8 cellular contexts compared by ENCODE assay signal in genomic region chr2:111897924-111898702, GRCh38. TPM values are rescaled to one million over a fixed set of nuclear protein-coding genes. Genes with fewer than 3 reads are reported as not detected.
DNase-seq lines count a peak whose midpoint lies in the region; ATAC-seq and TF ChIP-seq lines count a peak whose summit lies in the region.

TSS of gene MERTK (plus strand) at chr2:111898607. CDS start at chr2:111898736, 129 bp downstream.

- peak; percentile 86 for DNase-seq in BE2C
- DNase-seq in GM19240 (ENCODE audit: insufficient read length, low spot score): peak; percentile 57
- peak; percentile 54 for DNase-seq in SKM-1 treated with dmso at 0.1 percent for 144 hours (lab: John Stamatoyannopoulos, UW; ENCODE audit: unreplicated experiment)
- peak; percentile 40 for DNase-seq in amniotic epithelial cell (ENCODE audit: low read depth)
- peak; percentile 90 to 91 for DNase-seq in heart right ventricle
- peak; percentile 63 for DNase-seq in pons (ENCODE audit: low spot score)

- H3K9me3 ChIP-seq in BE2C: no peaks in the 10 kb centered on the region
- no peaks in the 10 kb centered on the region for H3K9me3 ChIP-seq in heart right ventricle

- H3K4me1 ChIP-seq in BE2C (no peaks in the 10 kb centered on the region), heart right ventricle (peaks cover 0 to 50% (median 34%) of the 10 kb centered on the region in 9 donors)

- H3K36me3 ChIP-seq in BE2C (no peaks in the 10 kb centered on the region), heart right ventricle (peaks cover 0 to 6% (median 0%) of the 10 kb centered on the region in 9 donors)

- 1% methylated on average over 65 to 70 of the region's 71 CpGs for WGBS in heart right ventricle, 2 donors

- TF ChIP-seq CTCF in BE2C (IDR thresholded peaks at IDR 0.05; ENCODE audit: low read depth, low read length) (peak; percentile 35; the same call in 1 of the 2 replicates), LNCAP (IDR thresholded peaks at IDR 0.05) (peak; percentile 62), heart right ventricle (IDR thresholded peaks at IDR 0.05) (peak; percentile 32 to 91 (median 64))

- H3K27me3 ChIP-seq in BE2C (no peaks in the 10 kb centered on the region), heart right ventricle (peaks cover 0 to 14% (median 0%) of the 10 kb centered on the region in 7 donors)

- ATAC-seq in heart right ventricle (peak; percentile 91 to 96 (median 94)), HG02571 (IDR thresholded peaks at IDR 0.05; ENCODE audit: unreplicated experiment) (no peak)

- H3K27ac ChIP-seq in heart right ventricle: peak within 1 kb of the TSS; percentile 76 to 95 (median 88)

- intact Hi-C loops in heart right ventricle (cut with DNase I): loop anchor here in 7 of 10 donors (2.0 to 10.0 kb wide), 4 partner anchors 74 to 357 kb away; partner anchors contain the start of gene ZC3H8 (in 1 of the 7)

- H3K4me3 ChIP-seq in BE2C (ENCODE audit: low read depth, low read length): peak within 1 kb of the TSS; percentile 69
- peak within 1 kb of the TSS; percentile 61 to 97 (median 92) for H3K4me3 ChIP-seq in heart right ventricle

RNA-seq across cellular contexts. Expression of gene MERTK, which starts in this region (rescaled TPM):
- 0.73 TPM for polyA plus RNA-seq in BE2C (2012; ENCODE audit: insufficient read depth, insufficient read length, low read depth)
- total RNA-seq in heart right ventricle: 1 to 10 TPM; 2.3 to 8.9 (median 3.9) TPM
- polyA plus RNA-seq in heart right ventricle: 1 to 10 TPM; 3.0 to 4.5 TPM

Comparison
In these comparisons a context has a peak if more than half of its experiments do, and no peak if none do; other contexts are left out.
1. DNase-seq: peak in every context shown above with its lines; median percentile 90 in heart right ventricle; 86 in BE2C; 63 in pons; 57 in GM19240; 54 in SKM-1 treated with dmso at 0.1 percent for 144 hours; 40 in amniotic epithelial cell.